In the genomic region with DNA sequence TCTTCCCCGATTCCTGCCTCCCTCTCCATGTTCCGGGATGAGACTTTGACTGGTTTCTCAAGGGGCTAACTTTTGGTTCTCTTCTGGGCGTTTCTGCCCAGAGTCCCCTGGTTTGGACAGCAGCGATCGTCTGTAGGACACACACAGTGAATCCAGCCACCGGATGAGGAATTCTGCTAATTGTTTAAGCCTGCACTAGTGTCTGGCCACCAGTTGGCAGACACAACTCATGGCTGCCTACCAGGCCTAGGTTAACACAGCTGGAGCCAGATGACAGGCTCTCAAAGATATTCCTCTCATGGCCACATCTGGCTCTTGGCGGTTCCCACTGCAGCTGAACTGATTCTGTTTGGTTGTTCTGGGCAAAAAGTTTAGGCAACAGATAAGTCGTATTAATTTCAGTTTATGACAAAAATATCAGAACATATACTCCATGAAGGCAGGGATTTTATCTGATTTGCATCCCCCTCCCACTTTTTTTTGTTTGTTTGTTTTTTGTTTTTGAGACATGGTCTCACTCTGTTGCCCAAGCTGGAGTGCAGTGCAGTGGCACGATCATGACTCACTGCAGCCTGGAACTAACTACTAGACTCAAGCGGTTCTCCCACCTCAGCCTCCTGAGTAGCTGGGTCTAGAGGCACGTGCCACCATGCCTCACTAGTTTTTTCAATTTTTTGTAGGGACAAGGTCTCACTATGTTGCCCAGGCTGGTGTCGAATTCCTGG, we compare ENCODE assay signal across 9 cellular contexts.
DNase-seq lines count a peak whose midpoint lies in the region; ATAC-seq and TF ChIP-seq lines count a peak whose summit lies in the region.
"Had no signal": no experiment of that assay in that cellular context is flagged by ENCODE, and none has a peak within 500 bp of the region (broad histone marks: within the 10 kb centered on the region; RNA-seq: fewer than 3 reads in every experiment).

No MANE protein-coding gene starts in this region.

- peak overlapping the region; percentile 3 for H3K27ac ChIP-seq in AG04450 (ENCODE audit: low read depth, low read length)
- H3K27ac ChIP-seq in IMR-90 (ENCODE audit: insufficient read depth, low read length): peak overlapping the region; percentile 54
- H3K27ac ChIP-seq in endodermal cell (ENCODE audit: low read depth, low read length): peak overlapping the region; percentile 6
- peak overlapping the region; percentile 88 for H3K27ac ChIP-seq in muscle layer of colon (ENCODE audit: low read depth, low read length)

- peak overlapping the region; percentile 18; the same call in 1 of the 2 replicates for H3K23ac ChIP-seq in IMR-90 (ENCODE audit: low read depth, low read length)

- WGBS in IMR-90 (ENCODE audit: extremely low coverage in 2 of 2, insufficient read length in 1 of 2), 2 experiments: 57% methylated on average over 8 of the region's 12 CpGs; no CpG with 5 or more reads in 1 of the 2 experiments
- WGBS in endodermal cell (ENCODE audit: insufficient coverage in 1 of 2, insufficient read length in 1 of 2), 2 experiments: 90 to 97% methylated on average over 9 to 12 of the region's 12 CpGs

- peaks cover 6 to 34% of the 10 kb centered on the region in 2 experiments; a peak in 3 of 4 replicates for H3K79me1 ChIP-seq in IMR-90 (ENCODE audit: low read depth in 1 of 2, low read length in 2 of 2)

- peak; percentile 17; the same call in 1 of the 2 replicates for TF ChIP-seq RAD21 in IMR-90 (IDR thresholded peaks at IDR 0.05; ENCODE audit: low read length)

- peak overlapping the region; percentile 48 for H2BK120ac ChIP-seq in IMR-90 (ENCODE audit: low read depth, low read length)

- H4K20me1 ChIP-seq in IMR-90 (ENCODE audit: insufficient read depth, low read length): no peaks in the 10 kb centered on the region

- no peak overlapping the region for H3K56ac ChIP-seq in IMR-90 (ENCODE audit: extremely low read depth, insufficient read depth, low read length)

- H2AK5ac ChIP-seq in IMR-90 (ENCODE audit: low read depth, low read length): peak overlapping the region; percentile 44; the same call in 1 of the 2 replicates

- H3K4me2 ChIP-seq in IMR-90 (ENCODE audit: low read depth, low read length): peak overlapping the region; percentile 33

- peak; percentile 37; the same call in 1 of the 2 replicates for ATAC-seq in IMR-90 (ENCODE audit: low read depth)

- peak overlapping the region; percentile 45 for H2BK20ac ChIP-seq in IMR-90 (ENCODE audit: low read depth, low read length)

- H3K14ac ChIP-seq in IMR-90 (replicated peaks; ENCODE audit: low read depth, low read length): peak overlapping the region; percentile 46; the same call in 1 of the 2 replicates

- H3K18ac ChIP-seq in IMR-90 (ENCODE audit: low read depth, low read length): peak overlapping the region; percentile 50

- peak overlapping the region; percentile 39 to 56; a peak in 2 of 4 replicates for H4K8ac ChIP-seq in IMR-90 (ENCODE audit: low read depth in 2 of 2, low read length in 2 of 2)

- H3K9me3 ChIP-seq in AG04450 (ENCODE audit: control insufficient read depth, insufficient read depth, low read length): no peaks in the 10 kb centered on the region; the same call in 1 of the 2 replicates
- H3K9me3 ChIP-seq in IMR-90 (ENCODE audit: control insufficient read depth, insufficient read depth, low read length): no peaks in the 10 kb centered on the region
- H3K9me3 ChIP-seq in endodermal cell (ENCODE audit: control insufficient read depth, low read length): no peaks in the 10 kb centered on the region
- no peaks in the 10 kb centered on the region for H3K9me3 ChIP-seq in muscle layer of colon (ENCODE audit: low read length)

- intact Hi-C loops in IMR-90 (cut with micrococcal nuclease): no loop called here

- dilution Hi-C loops in IMR-90 (cut with HindIII; ENCODE audit: low sequenced_read_pairs, unreplicated experiment): no loop called here

- no TSS peak for BruUV-seq in IMR-90 (replicated peaks; lab: Mats Ljungman, UMichigan)

- H3K36me3 Mint-ChIP-seq in endodermal cell (ENCODE audit: low read depth) (peaks cover 6% of the 10 kb centered on the region), glutamatergic neuron (ENCODE audit: unreplicated experiment) (no peaks in the 10 kb centered on the region)

- H4K91ac ChIP-seq in IMR-90 (ENCODE audit: insufficient read depth, low read depth, low read length): peak overlapping the region; percentile 20

- peak overlapping the region; percentile 32 for H4K5ac ChIP-seq in IMR-90 (ENCODE audit: low read depth, low read length)

- peak overlapping the region; percentile 78 for H2AFZ ChIP-seq in IMR-90 (replicated peaks; ENCODE audit: low read length, poor library complexity)

- no peak overlapping the region for H3K9ac ChIP-seq in IMR-90 (ENCODE audit: low read depth, low read length)
- H3K9ac ChIP-seq in endodermal cell (ENCODE audit: extremely low read depth, low read length, poor library complexity, severe bottlenecking): no peak overlapping the region
- H3K9ac ChIP-seq in muscle layer of colon (ENCODE audit: low read length): no peak overlapping the region

- H3K4me3 Mint-ChIP-seq in endodermal cell (no peak overlapping the region), glutamatergic neuron (ENCODE audit: unreplicated experiment) (no peak overlapping the region)

- H2AK9ac ChIP-seq in IMR-90 (replicated peaks; ENCODE audit: low read depth, low read length, poor library complexity): no peak overlapping the region

- H3K9me3 Mint-ChIP-seq in endodermal cell (no peaks in the 10 kb centered on the region), glutamatergic neuron (ENCODE audit: unreplicated experiment) (no peaks in the 10 kb centered on the region)

- H3K4ac ChIP-seq in IMR-90 (ENCODE audit: low read depth, low read length): peak overlapping the region; percentile 59

- POLR2A ChIA-PET in AG04450 (lab: Yijun Ruan, JAX) (no interaction called here), IMR-90 (lab: Charles Lee; ENCODE audit: unreplicated experiment) (no interaction called here)

- in situ Hi-C loops in IMR-90 (cut with MboI; ENCODE audit: low sequenced_read_pairs): loop anchor here (25.0 kb wide), 1 partner anchor 598 kb away; no protein-coding TSS in a partner anchor

- H3K4me3 ChIP-seq in AG04450 (ENCODE audit: low read depth, low read length): no peak overlapping the region
- no peak overlapping the region for H3K4me3 ChIP-seq in IMR-90 (ENCODE audit: insufficient read depth, low read depth, low read length)
- H3K4me3 ChIP-seq in endodermal cell (ENCODE audit: low read length): no peak overlapping the region
- peak overlapping the region in 1 of 2 donors; percentile 29 for H3K4me3 ChIP-seq in muscle layer of colon (ENCODE audit: low read depth in 1 of 2, low read length in 2 of 2)

- peaks cover 11% of the 10 kb centered on the region for H3K4me1 ChIP-seq in IMR-90 (ENCODE audit: control insufficient read depth, insufficient read depth, low read length)
- H3K4me1 ChIP-seq in endodermal cell (ENCODE audit: control insufficient read depth, insufficient read depth, low read length): peaks cover 6% of the 10 kb centered on the region
- H3K4me1 ChIP-seq in muscle layer of colon (ENCODE audit: insufficient read depth, low read length): peaks cover 43% of the 10 kb centered on the region

- TF ChIP-seq CTCF in AG04450 (IDR thresholded peaks at IDR 0.05; ENCODE audit: low read depth, low read length): peak; percentile 40; the same call in 1 of the 2 replicates
- 0 out of 2 replicates have a peak, but pooled peaks have one; percentile 16 for TF ChIP-seq CTCF in IMR-90 (conservative IDR thresholded peaks at IDR 0.05; ENCODE audit: low read depth, low read length)
- TF ChIP-seq CTCF in endodermal cell (conservative IDR thresholded peaks at IDR 0.05): peak; percentile 49
- no peak for TF ChIP-seq CTCF in glutamatergic neuron (IDR thresholded peaks at IDR 0.05; ENCODE audit: partially characterized antibody, unreplicated experiment)

- TF ChIP-seq POLR2A in IMR-90 (IDR thresholded peaks at IDR 0.05; ENCODE audit: low read depth, low read length): no peak

- no peaks in the 10 kb centered on the region for H3K36me3 ChIP-seq in IMR-90 (ENCODE audit: control insufficient read depth, insufficient read depth, low read length)
- no peaks in the 10 kb centered on the region for H3K36me3 ChIP-seq in endodermal cell (ENCODE audit: control insufficient read depth, insufficient read depth, low read length)
- no peaks in the 10 kb centered on the region for H3K36me3 ChIP-seq in muscle layer of colon (ENCODE audit: insufficient read depth, low read length)

- H3K27ac Mint-ChIP-seq in endodermal cell: peak overlapping the region; percentile 76
- no peak overlapping the region for H3K27ac Mint-ChIP-seq in glutamatergic neuron (ENCODE audit: unreplicated experiment)

- H3K27me3 Mint-ChIP-seq in endodermal cell (ENCODE audit: insufficient read depth) (no peaks in the 10 kb centered on the region), glutamatergic neuron (ENCODE audit: unreplicated experiment) (peaks cover 2% of the 10 kb centered on the region)

- H2BK5ac ChIP-seq in IMR-90 (ENCODE audit: low read depth, low read length, poor library complexity, severe bottlenecking): peak overlapping the region; percentile 78

- H3K4me1 Mint-ChIP-seq in endodermal cell: peaks cover 42% of the 10 kb centered on the region
- H3K4me1 Mint-ChIP-seq in glutamatergic neuron (ENCODE audit: low read depth, unreplicated experiment): peaks cover 25% of the 10 kb centered on the region

- H2BK15ac ChIP-seq in IMR-90 (ENCODE audit: low read depth, low read length): peak overlapping the region; percentile 39; the same call in 1 of the 3 replicates

- CTCF ChIA-PET in AG04450 (lab: Charles Lee) (interaction anchor here (0.5 kb wide), 1 partner anchor 306 kb away, joined by 5 read pairs; no protein-coding TSS in a partner anchor), IMR-90 (lab: Yijun Ruan, JAX) (interaction anchor here (0.6 kb wide), 1 partner anchor 107 kb away, joined by 3 read pairs; no protein-coding TSS in a partner anchor)

- H3K27me3 ChIP-seq in AG04450 (ENCODE audit: control insufficient read depth, insufficient read depth, low read length): no peaks in the 10 kb centered on the region
- H3K27me3 ChIP-seq in IMR-90 (ENCODE audit: control insufficient read depth, insufficient read depth, low read length): no peaks in the 10 kb centered on the region
- no peaks in the 10 kb centered on the region for H3K27me3 ChIP-seq in endodermal cell (ENCODE audit: control insufficient read depth, insufficient read depth, low read length, poor library complexity, severe bottlenecking)
- no peaks in the 10 kb centered on the region for H3K27me3 ChIP-seq in muscle layer of colon (ENCODE audit: control insufficient read depth in 1 of 2, insufficient read depth in 2 of 2, low read length in 2 of 2)

- H3K9me1 ChIP-seq in IMR-90 (ENCODE audit: insufficient read depth, low read length): 0 out of 2 replicates have a peak, but pooled peaks cover 9% of the 10 kb centered on the region

- DNase-seq in AG04450 (ENCODE audit: low read depth, low spot score) (no peak), IMR-90 (peak; percentile 55), endodermal cell (peak; percentile 54), LoVo (ENCODE audit: low spot score) (no peak), SHP77 treated with DMSO at 0.1 percent for 48 hours (lab: John Stamatoyannopoulos, UW) (no peak), NCI-H1092 treated with DMSO at 0.1 percent for 48 hours (lab: John Stamatoyannopoulos, UW) (no peak), glutamatergic neuron (no peak)
- DNase-seq: NCI-H446 treated with DMSO at 0.1 percent for 48 hours had no signal

TF ChIP-seq in IMR-90, 13 proteins besides CTCF, POLR2A, EP300 and RAD21 (continues in another document):
- TF ChIP-seq MAZ (IDR thresholded peaks at IDR 0.05; ENCODE audit: borderline replicate concordance, low read depth, low read length): no peak

Comparison
In these comparisons a context has a peak if more than half of its experiments do, and no peak if none do; other contexts are left out.
1. DNase-seq: peak in IMR-90 (single experiment) and endodermal cell (single experiment); none in AG04450 (single experiment), LoVo (single experiment), SHP77 treated with DMSO at 0.1 percent for 48 hours (single experiment), NCI-H1092 treated with DMSO at 0.1 percent for 48 hours (single experiment) and glutamatergic neuron (single experiment).
2. H3K27ac ChIP-seq: peak in every context shown above with its lines; median percentile 88 in muscle layer of colon; 54 in IMR-90; 6 in endodermal cell; 3 in AG04450.